22 cellular contexts compared by ENCODE assay signal in the genomic region with DNA sequence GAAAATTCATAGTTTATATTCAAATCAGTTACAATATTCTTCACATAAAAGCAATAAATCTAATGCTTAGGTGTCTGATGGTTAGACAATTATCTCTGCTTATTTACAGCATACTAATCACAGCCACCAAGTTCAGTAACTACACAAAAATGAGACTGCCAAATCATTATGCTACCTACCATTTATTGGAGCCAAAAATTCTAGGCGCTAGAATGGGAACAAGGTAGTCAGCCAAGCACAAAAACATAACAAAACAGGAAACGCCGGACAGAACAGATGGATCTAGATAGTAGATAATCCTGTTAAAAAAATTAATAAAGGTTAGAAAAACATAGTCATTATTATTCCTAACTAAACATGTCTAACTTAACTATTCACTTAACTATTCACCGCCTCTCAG. TPM values are rescaled to one million over a fixed set of nuclear protein-coding genes. Genes with fewer than 3 reads are reported as not detected.
DNase-seq lines count a peak whose midpoint lies in the region; ATAC-seq and TF ChIP-seq lines count a peak whose summit lies in the region.
"Had no signal": no experiment of that assay in that cellular context is flagged by ENCODE, and none has a peak within 500 bp of the region (broad histone marks: within the 10 kb centered on the region; RNA-seq: fewer than 3 reads in every experiment).

No MANE protein-coding gene starts in this region.

- peaks cover 42 to 75% (median 61%) of the 10 kb centered on the region in 11 experiments; a peak in 21 of 22 replicates for H4K20me1 ChIP-seq in BLaER1 treated with 17β-estradiol and CSF1 and Interleukin-3, amounts not matched to agents 10 nM and 100 nM

- no peak for DNase-seq in HFF-Myc (ENCODE audit: extremely low read depth, low read depth)
- DNase-seq in activated CD8-positive, alpha-beta T cell treated with anti-CD3 and anti-CD28 coated beads, Interleukin-2, amount 10 ng/mL, durations not matched to agents 7 days and 5 days: no peak
- no peak for DNase-seq in neural crest cell (ENCODE audit: low read depth, low spot score)
- no peak for DNase-seq in GM19240 (ENCODE audit: insufficient read length, low spot score)
- no peak for DNase-seq in SIG-M5 treated with dmso at 0.1 percent for 504 hours (lab: John Stamatoyannopoulos, UW; ENCODE audit: unreplicated experiment)
- DNase-seq in ovary: no peak
- DNase-seq: AML-193; body of pancreas; colonic mucosa; H7; immature natural killer cell; Kasumi-1; left lung; NCI-H1436; PC-9; SHP77 treated with DMSO at 0.1 percent for 48 hours; stimulated activated CD4-positive, alpha-beta T cell treated with anti-CD3 and anti-CD28 coated beads, Interleukin-4, amount 100 ng/mL, for 4 hours; stimulated activated naive CD8-positive, alpha-beta T cell treated with anti-CD3 and anti-CD28 coated beads, Interleukin-15, amount 100 ng/mL, for 72 hours; T-helper 9 cell; trophoblast cell had no signal

- H3K36me3 ChIP-seq in BLaER1 treated with 17β-estradiol and CSF1 and Interleukin-3, amounts not matched to agents 10 nM and 100 nM: peaks cover 59 to 79% (median 68%) of the 10 kb centered on the region in 11 experiments
- no peaks in the 10 kb centered on the region for H3K36me3 ChIP-seq in ovary

- H3K9me3 ChIP-seq in BLaER1 treated with 17β-estradiol and CSF1 and Interleukin-3, amounts not matched to agents 10 nM and 100 nM (replicated peaks in 1 of 11): peaks cover 0 to 6% (median 0%) of the 10 kb centered on the region in 11 experiments; a peak in 3 of 22 replicates
- no peaks in the 10 kb centered on the region for H3K9me3 ChIP-seq in ovary
- H3K9me3 ChIP-seq: colonic mucosa, left lung had no signal

- no peak for TF ChIP-seq POLR2A in ovary (IDR thresholded peaks at IDR 0.05)

- no peak for ATAC-seq in activated CD8-positive, alpha-beta T cell treated with anti-CD3 and anti-CD28 coated beads, Interleukin-2, amount 10 ng/mL, durations not matched to agents 7 days and 5 days
- ATAC-seq: body of pancreas; left lung; stimulated activated naive CD8-positive, alpha-beta T cell treated with anti-CD3 and anti-CD28 coated beads, Interleukin-15, amount 100 ng/mL, for 72 hours had no signal

- H3K27ac ChIP-seq in BLaER1 treated with 17β-estradiol and CSF1 and Interleukin-3, amounts not matched to agents 10 nM and 100 nM: no peak overlapping the region
- no peak overlapping the region for H3K27ac ChIP-seq in ovary
- H3K27ac ChIP-seq: colonic mucosa, left lung, PC-9 had no signal

- H3K9ac ChIP-seq in BLaER1 treated with 17β-estradiol and CSF1 and Interleukin-3, amounts not matched to agents 10 nM and 100 nM: peak overlapping the region in 1 of 11 experiments; percentile 94; a peak in 2 of 22 replicates

- H3K4me1 Mint-ChIP-seq in activated CD8-positive, alpha-beta T cell treated with anti-CD3 and anti-CD28 coated beads, Interleukin-2, amount 10 ng/mL, durations not matched to agents 7 days and 5 days (ENCODE audit: low read depth): peaks cover 55% of the 10 kb centered on the region
- peaks cover 31% of the 10 kb centered on the region for H3K4me1 Mint-ChIP-seq in neural crest cell

- H3K27me3 ChIP-seq in BLaER1 treated with 17β-estradiol and CSF1 and Interleukin-3, amounts not matched to agents 10 nM and 100 nM: no peaks in the 10 kb centered on the region
- no peaks in the 10 kb centered on the region for H3K27me3 ChIP-seq in ovary
- H3K27me3 ChIP-seq: body of pancreas, colonic mucosa, left lung had no signal

- peaks cover 24 to 38% (median 33%) of the 10 kb centered on the region in 10 experiments for H3K4me1 ChIP-seq in BLaER1 treated with 17β-estradiol and CSF1 and Interleukin-3, amounts not matched to agents 10 nM and 100 nM
- peaks cover 8% of the 10 kb centered on the region for H3K4me1 ChIP-seq in ovary (ENCODE audit: insufficient read depth)

- TF ChIP-seq CTCF in HFF-Myc (IDR thresholded peaks at IDR 0.05; ENCODE audit: low read depth, low read length, missing control alignments): no peak
- TF ChIP-seq CTCF in neural crest cell (conservative IDR thresholded peaks at IDR 0.05): no peak
- no peak for TF ChIP-seq CTCF in ovary (IDR thresholded peaks at IDR 0.05)

- H3K9me3 Mint-ChIP-seq in activated CD8-positive, alpha-beta T cell treated with anti-CD3 and anti-CD28 coated beads, Interleukin-2, amount 10 ng/mL, durations not matched to agents 7 days and 5 days (ENCODE audit: insufficient read depth): no peaks in the 10 kb centered on the region
- no peaks in the 10 kb centered on the region for H3K9me3 Mint-ChIP-seq in neural crest cell
- H3K9me3 Mint-ChIP-seq: activated T-helper 1 cell treated with anti-CD3 and anti-CD28 coated beads, Interleukin-12 subunit alpha, Interleukin-12 subunit beta, Interleukin-2, Interleukin-4 antibody, amounts not matched to agents 30 ng/mL and 10 ng/mL and 1 ng/mL, durations not matched to agents 14 hours and 24 hours and 36 hours; immature natural killer cell; stimulated activated naive CD8-positive, alpha-beta T cell treated with anti-CD3 and anti-CD28 coated beads, Interleukin-15, amount 100 ng/mL, for 72 hours had no signal

- CTCF ChIA-PET in activated CD8-positive, alpha-beta T cell treated with anti-CD3 and anti-CD28 coated beads, Interleukin-2, amount 10 ng/mL, durations not matched to agents 7 days and 5 days (lab: Charles Lee): interaction anchor here (10.6 kb wide), 1 partner anchor 8 kb away, joined by 142 read pairs; the partner anchor contains the start of gene RPS15A

- WGBS in ovary, 3 donors: 60 to 62% (median 61%) methylated on average over 4 of the region's 4 CpGs

- peak overlapping the region; percentile 48 for H3K27ac Mint-ChIP-seq in activated CD8-positive, alpha-beta T cell treated with anti-CD3 and anti-CD28 coated beads, Interleukin-2, amount 10 ng/mL, durations not matched to agents 7 days and 5 days
- H3K27ac Mint-ChIP-seq in neural crest cell (ENCODE audit: unreplicated experiment): no peak overlapping the region
- H3K27ac Mint-ChIP-seq: activated T-helper 1 cell treated with anti-CD3 and anti-CD28 coated beads, Interleukin-12 subunit alpha, Interleukin-12 subunit beta, Interleukin-2, Interleukin-4 antibody, amounts not matched to agents 30 ng/mL and 10 ng/mL and 1 ng/mL, durations not matched to agents 14 hours and 24 hours and 36 hours; stimulated activated naive CD8-positive, alpha-beta T cell treated with anti-CD3 and anti-CD28 coated beads, Interleukin-15, amount 100 ng/mL, for 72 hours had no signal

- no peaks in the 10 kb centered on the region for H3K27me3 Mint-ChIP-seq in activated CD8-positive, alpha-beta T cell treated with anti-CD3 and anti-CD28 coated beads, Interleukin-2, amount 10 ng/mL, durations not matched to agents 7 days and 5 days (ENCODE audit: low read depth)
- peaks cover 2% of the 10 kb centered on the region for H3K27me3 Mint-ChIP-seq in neural crest cell (ENCODE audit: low read depth)
- H3K27me3 Mint-ChIP-seq: stimulated activated naive CD8-positive, alpha-beta T cell treated with anti-CD3 and anti-CD28 coated beads, Interleukin-15, amount 100 ng/mL, for 72 hours had no signal

- TF ChIP-seq EP300 in ovary (IDR thresholded peaks at IDR 0.05): no peak

- H3K4me2 ChIP-seq in BLaER1 treated with 17β-estradiol and CSF1 and Interleukin-3, amounts not matched to agents 10 nM and 100 nM: peak overlapping the region in 7 of 11 experiments; percentile 29 to 100 (median 95); a peak in 7 of 22 replicates

- intact Hi-C loops in ovary (cut with DNase I): no loop called here

- no peak overlapping the region for H3K4me3 Mint-ChIP-seq in activated CD8-positive, alpha-beta T cell treated with anti-CD3 and anti-CD28 coated beads, Interleukin-2, amount 10 ng/mL, durations not matched to agents 7 days and 5 days
- peak overlapping the region; percentile 27 for H3K4me3 Mint-ChIP-seq in neural crest cell
- H3K4me3 Mint-ChIP-seq: activated T-helper 1 cell treated with anti-CD3 and anti-CD28 coated beads, Interleukin-12 subunit alpha, Interleukin-12 subunit beta, Interleukin-2, Interleukin-4 antibody, amounts not matched to agents 30 ng/mL and 10 ng/mL and 1 ng/mL, durations not matched to agents 14 hours and 24 hours and 36 hours had no signal

- H3K36me3 Mint-ChIP-seq in activated CD8-positive, alpha-beta T cell treated with anti-CD3 and anti-CD28 coated beads, Interleukin-2, amount 10 ng/mL, durations not matched to agents 7 days and 5 days (ENCODE audit: low read depth): peaks cover 75% of the 10 kb centered on the region
- peaks cover 17% of the 10 kb centered on the region for H3K36me3 Mint-ChIP-seq in neural crest cell (ENCODE audit: low read depth)

- no peak overlapping the region for H3K4me3 ChIP-seq in BLaER1 treated with 17β-estradiol and CSF1 and Interleukin-3, amounts not matched to agents 10 nM and 100 nM
- H3K4me3 ChIP-seq in HFF-Myc (replicated peaks; ENCODE audit: low read depth, low read length) (0 out of 2 replicates have a peak overlapping the region, but pooled peaks have one; percentile 3), ovary (no peak overlapping the region)
- H3K4me3 ChIP-seq: body of pancreas, colonic mucosa, left lung, PC-9 had no signal

- POLR2A ChIA-PET in activated CD8-positive, alpha-beta T cell treated with anti-CD3 and anti-CD28 coated beads, Interleukin-2, amount 10 ng/mL, durations not matched to agents 7 days and 5 days (lab: Charles Lee): interaction anchor here (6.5 kb wide), 1 partner anchor 9 kb away, joined by 189 read pairs; the partner anchor contains the start of gene RPS15A

RNA-seq across cellular contexts. Expression of gene ARL6IP1, which starts 3.6 kb away (rescaled TPM):
- 100 to 1,000 TPM; 234 to 240 TPM for total RNA-seq in activated CD8-positive, alpha-beta T cell treated with anti-CD3 and anti-CD28 coated beads, Interleukin-2, amount 10 ng/mL, durations not matched to agents 7 days and 5 days
- 211 and 212 TPM in 2 replicates for total RNA-seq in neural crest cell
- 100 to 1,000 TPM in 4 of 7 donors, 10 to 100 TPM in 3; 82.7 to 171 (median 105) TPM for total RNA-seq in ovary
- polyA plus RNA-seq in ovary: 100 to 1,000 TPM; 109 to 200 TPM

RNA-seq across cellular contexts. Expression of gene RPS15A, which starts 7.6 kb away (rescaled TPM):
- 1,000 to 10,000 TPM; 1,594 to 1,602 TPM for total RNA-seq in activated CD8-positive, alpha-beta T cell treated with anti-CD3 and anti-CD28 coated beads, Interleukin-2, amount 10 ng/mL, durations not matched to agents 7 days and 5 days
- total RNA-seq in neural crest cell (1,697 and 1,736 TPM in 2 replicates), ovary (1,000 to 10,000 TPM; 2,591 to 5,086 (median 2,853) TPM)
- over 10,000 TPM in 1 of 2 donors, 1,000 to 10,000 TPM in 1; 4,713 to 11,026 TPM for polyA plus RNA-seq in ovary
